In genomic region chr13:41231025-41231677, GRCh38 we compare ENCODE assay signal across 21 cellular contexts.
DNase-seq lines count a peak whose midpoint lies in the region; ATAC-seq and TF ChIP-seq lines count a peak whose summit lies in the region.
"Had no signal": no experiment of that assay in that cellular context is flagged by ENCODE, and none has a peak within 500 bp of the region (broad histone marks: within the 10 kb centered on the region; RNA-seq: fewer than 3 reads in every experiment).

No MANE protein-coding gene starts in this region.

- H3K4me1 ChIP-seq in BLaER1 treated with 17β-estradiol and CSF1 and Interleukin-3, amounts not matched to agents 10 nM and 100 nM: peaks cover 14 to 26% (median 23%) of the 10 kb centered on the region in 10 experiments
- H3K4me1 ChIP-seq in DOHH2 (ENCODE audit: control insufficient read depth, low read length): peaks cover 29% of the 10 kb centered on the region
- H3K4me1 ChIP-seq: SJSA1 had no signal

- H4K20me1 ChIP-seq in BLaER1 treated with 17β-estradiol and CSF1 and Interleukin-3, amounts not matched to agents 10 nM and 100 nM: no peaks in the 10 kb centered on the region
- H4K20me1 ChIP-seq in DOHH2 (ENCODE audit: control insufficient read depth, insufficient read depth, low read depth, low read length): no peaks in the 10 kb centered on the region

- peaks cover 18% of the 10 kb centered on the region for H3K4me1 Mint-ChIP-seq in central memory CD8-positive, alpha-beta T cell
- H3K4me1 Mint-ChIP-seq in nephron progenitor cell: peaks cover 22% of the 10 kb centered on the region
- H3K4me1 Mint-ChIP-seq: activated T-helper 17 cell treated with anti-CD3 and anti-CD28 coated beads, Interleukin-2, amount 50 U/mL, for 72 hours; GM23338 had no signal

- peak overlapping the region; percentile 31 for H3K4me3 Mint-ChIP-seq in central memory CD8-positive, alpha-beta T cell
- no peak overlapping the region for H3K4me3 Mint-ChIP-seq in nephron progenitor cell
- H3K4me3 Mint-ChIP-seq: activated CD8-positive, alpha-beta T cell treated with anti-CD3 and anti-CD28 coated beads for 36 hours; activated naive CD4-positive, alpha-beta T cell treated with anti-CD3 and anti-CD28 coated beads, Interleukin-2, amount 50 U/mL, for 24 hours; activated T-helper 17 cell treated with anti-CD3 and anti-CD28 coated beads, Interleukin-2, amount 50 U/mL, for 72 hours; CD14-positive monocyte; GM23338; T-cell; type B pancreatic cell had no signal

- H3K27ac ChIP-seq in BLaER1 treated with 17β-estradiol and CSF1 and Interleukin-3, amounts not matched to agents 10 nM and 100 nM: no peak overlapping the region; a peak in 1 of 22 replicates
- H3K27ac ChIP-seq in DOHH2 (ENCODE audit: low read depth, low read length): peak overlapping the region; percentile 72; the same call in 1 of the 2 replicates
- H3K27ac ChIP-seq: dorsolateral prefrontal cortex, SJSA1, skin epidermis had no signal

- ATAC-seq in central memory CD8-positive, alpha-beta T cell (replicated peaks; ENCODE audit: extremely low read depth, poor library complexity, severe bottlenecking): no peak
- ATAC-seq in HG02642 (IDR thresholded peaks at IDR 0.05; ENCODE audit: poor library complexity, unreplicated experiment): no peak
- ATAC-seq: activated CD8-positive, alpha-beta T cell treated with anti-CD3 and anti-CD28 coated beads for 36 hours; activated T-helper 17 cell treated with anti-CD3 and anti-CD28 coated beads, Interleukin-2, amount 50 U/mL, for 72 hours; T-cell had no signal

- no peaks in the 10 kb centered on the region for H3K79me2 ChIP-seq in DOHH2 (ENCODE audit: control insufficient read depth, low read length)

- no peaks in the 10 kb centered on the region for H3K9me2 ChIP-seq in DOHH2 (replicated peaks; ENCODE audit: control insufficient read depth, low read length)

- H3K4me3 ChIP-seq in BLaER1 treated with 17β-estradiol and CSF1 and Interleukin-3, amounts not matched to agents 10 nM and 100 nM: no peak overlapping the region
- no peak overlapping the region for H3K4me3 ChIP-seq in DOHH2 (ENCODE audit: low read length)
- H3K4me3 ChIP-seq: dorsolateral prefrontal cortex, GM23338, SJSA1, skin epidermis had no signal

- no peak for DNase-seq in central memory CD8-positive, alpha-beta T cell (ENCODE audit: low spot score in 2 of 2)
- DNase-seq in nephron progenitor cell (no peak), globus pallidus (ENCODE audit: low spot score) (no peak), T1000 (lab: John Stamatoyannopoulos, UW) (no peak)
- DNase-seq: activated CD8-positive, alpha-beta T cell treated with anti-CD3 and anti-CD28 coated beads for 36 hours; aorta; dorsolateral prefrontal cortex; naive B cell; NCI-H2081; NCI-H774; T-cell had no signal

- peaks cover 13% of the 10 kb centered on the region for H3F3A ChIP-seq in DOHH2 (ENCODE audit: control insufficient read depth, insufficient read depth)

- peak overlapping the region in 7 of 11 experiments; percentile 22 to 58 (median 36); a peak in 6 of 22 replicates for H3K4me2 ChIP-seq in BLaER1 treated with 17β-estradiol and CSF1 and Interleukin-3, amounts not matched to agents 10 nM and 100 nM
- peak overlapping the region; percentile 85 for H3K4me2 ChIP-seq in DOHH2 (ENCODE audit: low read length)
- H3K4me2 ChIP-seq: GM23338 had no signal

- H3K27me3 ChIP-seq in BLaER1 treated with 17β-estradiol and CSF1 and Interleukin-3, amounts not matched to agents 10 nM and 100 nM: no peaks in the 10 kb centered on the region
- H3K27me3 ChIP-seq in DOHH2 (ENCODE audit: control insufficient read depth, low read length): no peaks in the 10 kb centered on the region
- H3K27me3 ChIP-seq: dorsolateral prefrontal cortex, SJSA1 had no signal

- TF ChIP-seq CTCF in DOHH2 (IDR thresholded peaks at IDR 0.05; ENCODE audit: low read depth, low read length, poor library complexity, severe bottlenecking): no peak
- TF ChIP-seq CTCF in nephron progenitor cell (IDR thresholded peaks at IDR 0.05): no peak

- H3K36me3 Mint-ChIP-seq in central memory CD8-positive, alpha-beta T cell (ENCODE audit: insufficient read depth): peaks cover 14% of the 10 kb centered on the region
- H3K36me3 Mint-ChIP-seq in nephron progenitor cell (ENCODE audit: low read depth): peaks cover 58% of the 10 kb centered on the region

- no peaks in the 10 kb centered on the region for H3K27me3 Mint-ChIP-seq in central memory CD8-positive, alpha-beta T cell
- H3K27me3 Mint-ChIP-seq in nephron progenitor cell (ENCODE audit: low read depth, poor library complexity): no peaks in the 10 kb centered on the region
- H3K27me3 Mint-ChIP-seq: activated CD8-positive, alpha-beta T cell treated with anti-CD3 and anti-CD28 coated beads for 36 hours; activated naive CD4-positive, alpha-beta T cell treated with anti-CD3 and anti-CD28 coated beads, Interleukin-2, amount 50 U/mL, for 24 hours; activated T-helper 17 cell treated with anti-CD3 and anti-CD28 coated beads, Interleukin-2, amount 50 U/mL, for 72 hours; naive B cell; T-cell; type B pancreatic cell had no signal

- no peak overlapping the region for H3K9ac ChIP-seq in BLaER1 treated with 17β-estradiol and CSF1 and Interleukin-3, amounts not matched to agents 10 nM and 100 nM

- H3K9me3 ChIP-seq in BLaER1 treated with 17β-estradiol and CSF1 and Interleukin-3, amounts not matched to agents 10 nM and 100 nM (replicated peaks in 1 of 11): no peaks in the 10 kb centered on the region
- H3K9me3 ChIP-seq in DOHH2 (ENCODE audit: control insufficient read depth, insufficient read depth, low read length): no peaks in the 10 kb centered on the region
- H3K9me3 ChIP-seq: SJSA1 had no signal

- H3K9me3 Mint-ChIP-seq in central memory CD8-positive, alpha-beta T cell: no peaks in the 10 kb centered on the region
- no peaks in the 10 kb centered on the region for H3K9me3 Mint-ChIP-seq in nephron progenitor cell
- H3K9me3 Mint-ChIP-seq: activated CD8-positive, alpha-beta T cell treated with anti-CD3 and anti-CD28 coated beads for 36 hours; activated naive CD4-positive, alpha-beta T cell treated with anti-CD3 and anti-CD28 coated beads, Interleukin-2, amount 50 U/mL, for 24 hours; activated T-helper 17 cell treated with anti-CD3 and anti-CD28 coated beads, Interleukin-2, amount 50 U/mL, for 72 hours; CD14-positive monocyte; GM23338; naive B cell; T-cell; type B pancreatic cell had no signal

- peak overlapping the region; percentile 82 for H3K27ac Mint-ChIP-seq in central memory CD8-positive, alpha-beta T cell (ENCODE audit: low read depth)
- peak overlapping the region; percentile 58 for H3K27ac Mint-ChIP-seq in nephron progenitor cell
- H3K27ac Mint-ChIP-seq: activated CD8-positive, alpha-beta T cell treated with anti-CD3 and anti-CD28 coated beads for 36 hours; activated naive CD4-positive, alpha-beta T cell treated with anti-CD3 and anti-CD28 coated beads, Interleukin-2, amount 50 U/mL, for 24 hours; GM23338; type B pancreatic cell had no signal

- peaks cover 44 to 84% (median 55%) of the 10 kb centered on the region in 11 experiments for H3K36me3 ChIP-seq in BLaER1 treated with 17β-estradiol and CSF1 and Interleukin-3, amounts not matched to agents 10 nM and 100 nM
- peaks cover 22% of the 10 kb centered on the region for H3K36me3 ChIP-seq in DOHH2 (ENCODE audit: control insufficient read depth, low read length)
